ENCODE assay signal across 8 cellular contexts in the genomic region with DNA sequence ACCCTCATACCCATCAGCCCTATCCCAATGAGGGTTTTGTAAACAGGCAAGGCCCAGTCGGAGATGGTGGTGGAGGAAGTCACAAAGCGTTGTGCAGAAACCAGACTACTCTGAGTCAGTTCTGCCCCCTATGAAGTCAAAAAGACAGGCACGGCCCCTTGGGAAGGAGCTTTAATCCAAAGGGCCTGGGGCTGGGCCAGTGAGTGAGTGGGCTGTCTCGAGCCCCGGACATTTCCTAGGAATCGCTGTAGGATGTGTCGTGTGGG. TPM values are rescaled to one million over a fixed set of nuclear protein-coding genes. Genes with fewer than 3 reads are reported as not detected.
A peak's percentile ranks its signal among the peaks of the same experiment; 100 is the strongest.
DNase-seq lines count a peak whose midpoint lies in the region; ATAC-seq and TF ChIP-seq lines count a peak whose summit lies in the region.

No MANE protein-coding gene starts in this region.

- TF ChIP-seq CTCF in ascending aorta (IDR thresholded peaks at IDR 0.05): no peak

- H3K4me3 Mint-ChIP-seq in memory B cell: peak overlapping the region; percentile 17

- H3K27me3 ChIP-seq in ascending aorta: no peaks in the 10 kb centered on the region

- H3K36me3 Mint-ChIP-seq in memory B cell: peaks cover 2% of the 10 kb centered on the region

- peak overlapping the region in 1 of 2 donors; percentile 81 for H3K4me3 ChIP-seq in ascending aorta

- peaks cover 26% of the 10 kb centered on the region for H3K4me1 Mint-ChIP-seq in memory B cell

- H3K4me1 ChIP-seq in ascending aorta: peaks cover 9 to 10% of the 10 kb centered on the region in 2 donors

- peaks cover 3% of the 10 kb centered on the region for H3K27me3 Mint-ChIP-seq in memory B cell

- H3K36me3 ChIP-seq in ascending aorta: no peaks in the 10 kb centered on the region

- no peaks in the 10 kb centered on the region for H3K9me3 ChIP-seq in ascending aorta

- no peaks in the 10 kb centered on the region for H3K9me3 Mint-ChIP-seq in memory B cell

- intact Hi-C loops in Right ventricle myocardium inferior (cut with DNase I) (loop anchor here (1.0 to 5.0 kb wide), 6 partner anchors 55 to 436 kb away; a partner anchor contains a TSS), cardiac septum (cut with DNase I) (loop anchor here (1.0 to 5.0 kb wide), 6 partner anchors 57 to 437 kb away; a partner anchor contains a TSS), ascending aorta (cut with DNase I) (loop anchor here (1.0 to 5.0 kb wide), 5 partner anchors 73 to 435 kb away; a partner anchor contains a TSS)

- H3K27ac ChIP-seq in ascending aorta: peak overlapping the region; percentile 35 to 97

- no peak for DNase-seq in Right ventricle myocardium inferior (ENCODE audit: missing footprints)
- DNase-seq in cardiac septum (ENCODE audit: low spot score): no peak
- DNase-seq in ascending aorta (ENCODE audit: low spot score in 2 of 2): no peak
- no peak for DNase-seq in memory B cell (ENCODE audit: low spot score in 2 of 2)
- no peak for DNase-seq in NCI-H2196 treated with DMSO at 0.1 percent for 48 hours (lab: John Stamatoyannopoulos, UW; ENCODE audit: unreplicated experiment)
- DNase-seq in mucosa of gallbladder (ENCODE audit: low spot score): no peak
- no peak for DNase-seq in NCI-H2081 (lab: John Stamatoyannopoulos, UW)
- DNase-seq in DMS79 (lab: John Stamatoyannopoulos, UW): no peak

- ATAC-seq in Right ventricle myocardium inferior (peak; percentile 40), memory B cell (ENCODE audit: low read depth) (no peak)

- no peak overlapping the region for H3K27ac Mint-ChIP-seq in memory B cell

RNA-seq across cellular contexts. Expression of a gene that starts 0.4 kb away (rescaled TPM):
- total RNA-seq in Right ventricle myocardium inferior: 38.4 TPM
- total RNA-seq in cardiac septum: 53.6 TPM
- 49.1 TPM for total RNA-seq in ascending aorta
- 166 TPM for total RNA-seq in mucosa of gallbladder

RNA-seq across cellular contexts. Expression of a gene that starts 50.3 kb away (rescaled TPM):
- total RNA-seq in Right ventricle myocardium inferior: 17.8 TPM
- total RNA-seq in cardiac septum: 23.8 TPM
- 20.0 TPM for total RNA-seq in ascending aorta
- total RNA-seq in mucosa of gallbladder: 39.4 TPM
